ENCODE assay signal across 1 cellular context in genomic region chr1:27618341-27619067, GRCh38.
TF ChIP-seq lines count a peak whose summit lies in the region.

No MANE protein-coding gene starts in this region.

TF ChIP-seq in GM12878, 131 proteins besides CTCF, POLR2A, EP300 and RAD21 (continued from another document):
- TF ChIP-seq CUX1 (IDR thresholded peaks at IDR 0.05; ENCODE audit: insufficient replicate concordance, low read depth, low read length) (no peak), MTA3 (IDR thresholded peaks at IDR 0.05; ENCODE audit: borderline replicate concordance, low read length) (no peak), DPF2 (IDR thresholded peaks at IDR 0.05) (no peak; the same call in 1 of the 2 replicates), POLR2AphosphoS2 (IDR thresholded peaks at IDR 0.05; ENCODE audit: low read depth, low read length) (no peak), IKZF2 (IDR thresholded peaks at IDR 0.05) (peak; percentile 75 to 77; a peak in 2 of 4 replicates), CREM (IDR thresholded peaks at IDR 0.05; ENCODE audit: low read depth) (no peak), ELK1 (IDR thresholded peaks at IDR 0.05; ENCODE audit: low read depth, low read length) (no peak), ATF7 (IDR thresholded peaks at IDR 0.05; ENCODE audit: low read depth) (0 out of 2 replicates have a peak, but pooled peaks have one; percentile 15), BACH1 (IDR thresholded peaks at IDR 0.05; ENCODE audit: borderline replicate concordance) (no peak), ESRRA (IDR thresholded peaks at IDR 0.05; ENCODE audit: low read length) (no peak), ZNF687 (IDR thresholded peaks at IDR 0.05) (peak; percentile 81), NR2F1 (conservative IDR thresholded peaks at IDR 0.05) (peak; percentile 95), POU2F2 (IDR thresholded peaks at IDR 0.05; ENCODE audit: borderline replicate concordance, low read depth, low read length) (no peak), E4F1 (IDR thresholded peaks at IDR 0.05; ENCODE audit: borderline replicate concordance, partially characterized antibody) (no peak), EED (IDR thresholded peaks at IDR 0.05; ENCODE audit: low read depth) (no peak), PAX8 (IDR thresholded peaks at IDR 0.05) (no peak)
TF ChIP-seq in GM12878: peak in this region for 14.
